ENCODE assay signal across 16 cellular contexts in the genomic region with DNA sequence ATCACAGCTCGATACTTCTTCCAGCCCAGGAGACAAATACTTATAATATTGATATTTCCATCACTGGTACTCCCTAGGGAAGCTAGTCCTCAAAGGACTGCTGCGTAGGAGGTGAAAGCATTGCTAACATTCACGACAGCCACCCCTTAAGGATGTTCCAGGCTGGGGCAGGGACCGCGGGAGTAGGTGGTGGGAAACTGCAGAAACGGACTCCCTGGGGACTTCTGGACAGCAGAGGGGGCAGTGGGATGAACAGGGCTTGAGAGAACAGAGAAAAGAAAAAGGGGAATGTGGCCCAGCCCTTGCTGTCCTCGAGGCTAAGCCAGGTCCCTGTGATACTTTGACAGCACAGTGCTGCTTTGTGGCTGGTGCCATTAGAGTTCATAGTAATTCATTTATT.
"Had no signal": no experiment of that assay in that cellular context is flagged by ENCODE, and none has a peak within 500 bp of the region (broad histone marks: within the 10 kb centered on the region; RNA-seq: fewer than 3 reads in every experiment).

No MANE protein-coding gene starts in this region.

- H3K4me1 Mint-ChIP-seq: stimulated activated memory B cell treated with anti-CD40 and anti-IgM and Interleukin-4, amounts not matched to agents 10 μg/mL and 1 μg/mL and 100 μg/mL, for 72 hours had no signal

- DNase-seq: effector CD8-positive, alpha-beta T cell; left colon; naive thymus-derived CD4-positive, alpha-beta T cell; psoas muscle; right lobe of liver; spleen; stimulated activated CD4-positive, alpha-beta T cell treated with anti-CD3 and anti-CD28 coated beads, Interleukin-15, amount 100 ng/mL, for 24 hours; stimulated activated CD4-positive, alpha-beta T cell treated with anti-CD3 and anti-CD28 coated beads, Interleukin-1b, Interleukin-23, amount 100 ng/mL, for 48 hours; stimulated activated CD4-positive, alpha-beta T cell treated with anti-CD3 and anti-CD28 coated beads, Interleukin-4, amount 100 ng/mL, for 24 hours; transverse colon had no signal

- H3K4me1 ChIP-seq: psoas muscle, right lobe of liver had no signal

- H3K4me3 Mint-ChIP-seq: naive thymus-derived CD4-positive, alpha-beta T cell; stimulated activated memory B cell treated with anti-CD40 and anti-IgM and Interleukin-4, amounts not matched to agents 10 μg/mL and 1 μg/mL and 100 μg/mL, for 72 hours; stimulated activated naive CD8-positive, alpha-beta T cell treated with anti-CD3 and anti-CD28 coated beads, Interleukin-15, Interleukin-2, amounts not matched to agents 100 ng/mL and 50 ng/mL, for 24 hours had no signal

- H3K4me3 ChIP-seq: coronary artery, heart left ventricle, lung, psoas muscle, right lobe of liver, spleen, thoracic aorta, transverse colon had no signal

- H3K27me3 ChIP-seq: heart left ventricle, right lobe of liver, transverse colon had no signal

- H3K36me3 ChIP-seq: heart left ventricle, right lobe of liver, spleen, thoracic aorta, transverse colon had no signal

- H3K27ac ChIP-seq: coronary artery, heart left ventricle, psoas muscle, right lobe of liver, thoracic aorta, transverse colon had no signal

- H3K9me3 ChIP-seq: heart left ventricle, psoas muscle, right lobe of liver, spleen, thoracic aorta, transverse colon had no signal

- H3K27ac Mint-ChIP-seq: stimulated activated memory B cell treated with anti-CD40 and anti-IgM and Interleukin-4, amounts not matched to agents 10 μg/mL and 1 μg/mL and 100 μg/mL, for 72 hours; stimulated activated naive CD8-positive, alpha-beta T cell treated with anti-CD3 and anti-CD28 coated beads, Interleukin-15, Interleukin-2, amounts not matched to agents 100 ng/mL and 50 ng/mL, for 24 hours had no signal

- H3K36me3 Mint-ChIP-seq: naive thymus-derived CD4-positive, alpha-beta T cell; stimulated activated memory B cell treated with anti-CD40 and anti-IgM and Interleukin-4, amounts not matched to agents 10 μg/mL and 1 μg/mL and 100 μg/mL, for 72 hours had no signal

- H3K9me3 Mint-ChIP-seq: stimulated activated memory B cell treated with anti-CD40 and anti-IgM and Interleukin-4, amounts not matched to agents 10 μg/mL and 1 μg/mL and 100 μg/mL, for 72 hours; stimulated activated naive CD8-positive, alpha-beta T cell treated with anti-CD3 and anti-CD28 coated beads, Interleukin-15, Interleukin-2, amounts not matched to agents 100 ng/mL and 50 ng/mL, for 24 hours had no signal
